In the genomic region with DNA sequence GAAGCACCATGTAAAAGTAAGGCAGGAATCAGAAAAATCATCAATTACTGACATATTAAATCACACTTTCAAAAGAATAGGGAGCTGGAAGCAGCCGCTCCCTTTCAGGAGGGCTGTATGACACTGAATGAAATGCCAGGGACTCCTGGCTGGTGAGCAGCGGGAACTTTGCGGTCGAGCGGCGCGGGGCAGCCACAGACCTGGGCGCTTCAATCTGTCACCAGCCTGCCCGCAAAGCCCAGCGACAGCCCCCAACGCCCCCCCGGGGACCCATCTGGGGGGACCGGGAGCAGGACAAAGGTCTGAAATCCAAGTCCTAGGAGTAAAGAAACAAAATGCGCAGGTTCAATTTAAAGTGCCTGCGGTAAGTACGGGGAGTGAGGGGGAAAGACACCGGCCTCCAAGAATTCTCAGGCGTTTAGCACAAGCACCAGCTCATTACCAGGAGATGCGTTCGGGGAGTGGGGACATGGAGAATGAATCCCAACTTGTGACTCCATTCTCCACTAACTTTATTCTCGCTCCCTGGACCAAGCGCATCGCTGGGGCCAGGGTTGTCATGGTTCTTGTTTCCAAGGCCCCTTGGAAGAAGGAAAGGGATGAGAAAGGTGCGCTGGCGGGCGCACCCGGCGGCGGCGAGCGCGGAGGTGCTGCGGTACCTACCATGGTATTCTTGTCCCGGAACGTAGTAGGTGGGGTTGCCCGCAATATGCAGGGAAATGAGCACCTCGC, we compare ENCODE assay signal across 1 cellular context.
TF ChIP-seq lines count a peak whose summit lies in the region.

No MANE protein-coding gene starts in this region.

TF ChIP-seq in K562, 482 proteins besides CTCF, POLR2A, EP300 and RAD21 (continued from another document and continues in another):
- TF ChIP-seq ZNF318 (IDR thresholded peaks at IDR 0.05; ENCODE audit: borderline replicate concordance in 1 of 2, low read depth in 1 of 2) (no peak), ARHGAP35 (IDR thresholded peaks at IDR 0.05; ENCODE audit: partially characterized antibody) (no peak), TAL1 (IDR thresholded peaks at IDR 0.05) (no peak), KDM1A (IDR thresholded peaks at IDR 0.05) (peak in 1 of 2 experiments; percentile 40; a peak in 1 of 4 replicates), ZNF75A (CRISPR knock-in tag; IDR thresholded peaks at IDR 0.05) (no peak), DLX4 (CRISPR knock-in tag; IDR thresholded peaks at IDR 0.05) (no peak), TEAD1 (CRISPR knock-in tag; IDR thresholded peaks at IDR 0.05) (no peak), U2AF2 (optimal IDR thresholded peaks at IDR 0.05; ENCODE audit: low read depth, low read length) (no peak), ARID2 (IDR thresholded peaks at IDR 0.05) (no peak), DACH1 (IDR thresholded peaks at IDR 0.05; ENCODE audit: partially characterized antibody) (no peak), CHAMP1 (IDR thresholded peaks at IDR 0.05) (no peak), ZNF280A (IDR thresholded peaks at IDR 0.05; ENCODE audit: low read depth, partially characterized antibody) (no peak), ZNF134 (CRISPR knock-in tag; conservative IDR thresholded peaks at IDR 0.05) (no peak), SMAD2 (IDR thresholded peaks at IDR 0.05; ENCODE audit: low read depth, low read length) (no peak), TRIM25 (IDR thresholded peaks at IDR 0.05; ENCODE audit: borderline replicate concordance) (no peak), ZBED1 (IDR thresholded peaks at IDR 0.05) (no peak), CHD2 (IDR thresholded peaks at IDR 0.05; ENCODE audit: low read depth, low read length) (no peak), SIN3A (IDR thresholded peaks at IDR 0.05; ENCODE audit: borderline replicate concordance in 2 of 2, control insufficient read depth in 1 of 2, low read depth in 2 of 2, low read length in 2 of 2) (peak in 1 of 2 experiments; percentile 29; a peak in 2 of 4 replicates), FOXJ2 (tag; IDR thresholded peaks at IDR 0.05) (no peak)
- TF ChIP-seq, protein P1, sequence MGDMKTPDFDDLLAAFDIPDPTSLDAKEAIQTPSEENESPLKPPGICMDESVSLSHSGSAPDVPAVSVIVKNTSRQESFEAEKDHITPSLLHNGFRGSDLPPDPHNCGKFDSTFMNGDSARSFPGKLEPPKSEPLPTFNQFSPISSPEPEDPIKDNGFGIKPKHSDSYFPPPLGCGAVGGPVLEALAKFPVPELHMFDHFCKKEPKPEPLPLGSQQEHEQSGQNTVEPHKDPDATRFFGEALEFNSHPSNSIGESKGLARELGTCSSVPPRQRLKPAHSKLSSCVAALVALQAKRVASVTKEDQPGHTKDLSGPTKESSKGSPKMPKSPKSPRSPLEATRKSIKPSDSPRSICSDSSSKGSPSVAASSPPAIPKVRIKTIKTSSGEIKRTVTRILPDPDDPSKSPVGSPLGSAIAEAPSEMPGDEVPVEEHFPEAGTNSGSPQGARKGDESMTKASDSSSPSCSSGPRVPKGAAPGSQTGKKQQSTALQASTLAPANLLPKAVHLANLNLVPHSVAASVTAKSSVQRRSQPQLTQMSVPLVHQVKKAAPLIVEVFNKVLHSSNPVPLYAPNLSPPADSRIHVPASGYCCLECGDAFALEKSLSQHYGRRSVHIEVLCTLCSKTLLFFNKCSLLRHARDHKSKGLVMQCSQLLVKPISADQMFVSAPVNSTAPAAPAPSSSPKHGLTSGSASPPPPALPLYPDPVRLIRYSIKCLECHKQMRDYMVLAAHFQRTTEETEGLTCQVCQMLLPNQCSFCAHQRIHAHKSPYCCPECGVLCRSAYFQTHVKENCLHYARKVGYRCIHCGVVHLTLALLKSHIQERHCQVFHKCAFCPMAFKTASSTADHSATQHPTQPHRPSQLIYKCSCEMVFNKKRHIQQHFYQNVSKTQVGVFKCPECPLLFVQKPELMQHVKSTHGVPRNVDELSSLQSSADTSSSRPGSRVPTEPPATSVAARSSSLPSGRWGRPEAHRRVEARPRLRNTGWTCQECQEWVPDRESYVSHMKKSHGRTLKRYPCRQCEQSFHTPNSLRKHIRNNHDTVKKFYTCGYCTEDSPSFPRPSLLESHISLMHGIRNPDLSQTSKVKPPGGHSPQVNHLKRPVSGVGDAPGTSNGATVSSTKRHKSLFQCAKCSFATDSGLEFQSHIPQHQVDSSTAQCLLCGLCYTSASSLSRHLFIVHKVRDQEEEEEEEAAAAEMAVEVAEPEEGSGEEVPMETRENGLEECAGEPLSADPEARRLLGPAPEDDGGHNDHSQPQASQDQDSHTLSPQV (IDR thresholded peaks at IDR 0.05), result no peak
- TF ChIP-seq, protein P2, sequence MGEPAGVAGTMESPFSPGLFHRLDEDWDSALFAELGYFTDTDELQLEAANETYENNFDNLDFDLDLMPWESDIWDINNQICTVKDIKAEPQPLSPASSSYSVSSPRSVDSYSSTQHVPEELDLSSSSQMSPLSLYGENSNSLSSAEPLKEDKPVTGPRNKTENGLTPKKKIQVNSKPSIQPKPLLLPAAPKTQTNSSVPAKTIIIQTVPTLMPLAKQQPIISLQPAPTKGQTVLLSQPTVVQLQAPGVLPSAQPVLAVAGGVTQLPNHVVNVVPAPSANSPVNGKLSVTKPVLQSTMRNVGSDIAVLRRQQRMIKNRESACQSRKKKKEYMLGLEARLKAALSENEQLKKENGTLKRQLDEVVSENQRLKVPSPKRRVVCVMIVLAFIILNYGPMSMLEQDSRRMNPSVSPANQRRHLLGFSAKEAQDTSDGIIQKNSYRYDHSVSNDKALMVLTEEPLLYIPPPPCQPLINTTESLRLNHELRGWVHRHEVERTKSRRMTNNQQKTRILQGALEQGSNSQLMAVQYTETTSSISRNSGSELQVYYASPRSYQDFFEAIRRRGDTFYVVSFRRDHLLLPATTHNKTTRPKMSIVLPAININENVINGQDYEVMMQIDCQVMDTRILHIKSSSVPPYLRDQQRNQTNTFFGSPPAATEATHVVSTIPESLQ (CRISPR knock-in tag; IDR thresholded peaks at IDR 0.05), result no peak
- TF ChIP-seq, protein P3, sequence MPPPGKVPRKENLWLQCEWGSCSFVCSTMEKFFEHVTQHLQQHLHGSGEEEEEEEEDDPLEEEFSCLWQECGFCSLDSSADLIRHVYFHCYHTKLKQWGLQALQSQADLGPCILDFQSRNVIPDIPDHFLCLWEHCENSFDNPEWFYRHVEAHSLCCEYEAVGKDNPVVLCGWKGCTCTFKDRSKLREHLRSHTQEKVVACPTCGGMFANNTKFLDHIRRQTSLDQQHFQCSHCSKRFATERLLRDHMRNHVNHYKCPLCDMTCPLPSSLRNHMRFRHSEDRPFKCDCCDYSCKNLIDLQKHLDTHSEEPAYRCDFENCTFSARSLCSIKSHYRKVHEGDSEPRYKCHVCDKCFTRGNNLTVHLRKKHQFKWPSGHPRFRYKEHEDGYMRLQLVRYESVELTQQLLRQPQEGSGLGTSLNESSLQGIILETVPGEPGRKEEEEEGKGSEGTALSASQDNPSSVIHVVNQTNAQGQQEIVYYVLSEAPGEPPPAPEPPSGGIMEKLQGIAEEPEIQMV (tag; conservative IDR thresholded peaks at IDR 0.05; ENCODE audit: low read depth), result no peak
